In the genomic region with DNA sequence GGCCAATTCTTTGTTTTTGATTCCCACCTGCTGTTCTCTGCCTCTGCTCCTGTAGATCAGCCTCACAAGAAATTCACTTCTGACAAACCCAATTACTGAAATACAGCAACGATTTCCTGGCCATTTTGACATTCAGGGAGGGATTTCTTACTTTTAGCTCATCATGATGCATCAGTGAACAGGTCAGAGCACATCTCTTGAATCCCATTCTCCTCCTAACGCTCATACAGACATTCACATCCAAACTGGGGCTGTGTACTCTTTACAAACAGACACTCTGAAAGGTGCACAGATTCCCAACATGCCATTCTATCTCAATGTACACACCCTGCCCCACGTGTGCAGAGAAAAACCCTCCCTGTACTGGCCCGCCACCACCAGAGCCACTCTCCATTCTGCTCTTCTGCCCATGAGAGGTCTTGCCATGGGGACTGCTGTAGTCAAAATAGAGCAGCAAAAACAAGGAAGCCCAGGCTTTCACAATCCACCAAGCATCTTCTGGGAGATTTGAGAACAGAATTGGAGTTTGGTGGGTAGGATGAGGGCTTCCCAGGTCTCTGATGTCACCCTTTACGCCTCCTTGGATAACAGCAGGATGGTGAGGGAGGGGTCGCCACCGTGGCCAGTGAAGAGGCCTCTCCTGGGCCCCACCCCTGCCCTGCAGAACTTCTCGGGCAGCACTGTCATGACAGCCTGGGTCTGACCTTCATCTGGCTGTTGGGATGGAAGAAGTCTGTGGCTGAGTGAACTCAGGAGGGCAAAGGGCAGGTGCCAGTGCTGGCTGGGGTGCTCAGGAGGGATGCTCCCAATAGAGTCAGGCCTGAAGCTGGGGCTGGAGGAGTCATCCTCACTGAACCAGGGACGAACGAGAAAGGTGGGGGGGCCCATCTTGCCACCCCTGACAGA, we compare ENCODE assay signal across 11 cellular contexts. TPM values are rescaled to one million over a fixed set of nuclear protein-coding genes. Genes with fewer than 3 reads are reported as not detected.
A peak's percentile ranks its signal among the peaks of the same experiment; 100 is the strongest.
DNase-seq lines count a peak whose midpoint lies in the region; ATAC-seq, FAIRE-seq and TF ChIP-seq lines count a peak whose summit lies in the region.
"Had no signal": no experiment of that assay in that cellular context is flagged by ENCODE, and none has a peak within 500 bp of the region (broad histone marks: within the 10 kb centered on the region; RNA-seq: fewer than 3 reads in every experiment).

No MANE protein-coding gene starts in this region.

- TF ChIP-seq CTCF in IMR-90 (conservative IDR thresholded peaks at IDR 0.05; ENCODE audit: low read depth, low read length) (no peak), choroid plexus epithelial cell (conservative IDR thresholded peaks at IDR 0.05; ENCODE audit: low read depth, low read length) (no peak), spleen (IDR thresholded peaks at IDR 0.05 in 8 of 11, conservative IDR thresholded peaks at IDR 0.05 in 3 of 11) (no peak)

- POLR2A ChIA-PET in IMR-90 (lab: Charles Lee; ENCODE audit: unreplicated experiment): interaction anchor here (0.9 kb wide), 1 partner anchor 42 kb away, joined by 4 read pairs; the partner anchor contains the start of gene ZFP36L2

- peak overlapping the region; percentile 50; the same call in 1 of the 2 replicates for H3K27ac ChIP-seq in IMR-90 (ENCODE audit: insufficient read depth, low read length)
- peak overlapping the region; percentile 31 for H3K27ac ChIP-seq in layer of hippocampus (ENCODE audit: low read depth, low read length)
- H3K27ac ChIP-seq in spleen: peak overlapping the region; percentile 49 to 85 (median 78)

- H2BK5ac ChIP-seq in IMR-90 (ENCODE audit: low read depth, low read length, poor library complexity, severe bottlenecking): peak overlapping the region; percentile 17

- CTCF ChIA-PET in IMR-90 (lab: Yijun Ruan, JAX): interaction anchor here (1.0 to 1.1 kb wide), 2 partner anchors 45 to 216 kb away, joined by 3 read pairs; no protein-coding TSS in a partner anchor

- BruUV-seq in IMR-90 (replicated peaks; lab: Mats Ljungman, UMichigan): no TSS peak

- peak overlapping the region; percentile 30; the same call in 1 of the 2 replicates for H2BK20ac ChIP-seq in IMR-90 (ENCODE audit: low read depth, low read length)

- H2BK120ac ChIP-seq in IMR-90 (ENCODE audit: low read depth, low read length): peak overlapping the region; percentile 67

- H3K4me1 ChIP-seq in IMR-90 (ENCODE audit: control insufficient read depth, insufficient read depth, low read length) (peaks cover 24% of the 10 kb centered on the region), spleen (peaks cover 11 to 52% (median 37%) of the 10 kb centered on the region in 6 donors)

- H2AK9ac ChIP-seq in IMR-90 (replicated peaks; ENCODE audit: low read depth, low read length, poor library complexity): peak overlapping the region; percentile 70

- H3K14ac ChIP-seq in IMR-90 (replicated peaks; ENCODE audit: low read depth, low read length): peak overlapping the region; percentile 80

- peak overlapping the region; percentile 70 for H3K4me2 ChIP-seq in IMR-90 (ENCODE audit: low read depth, low read length)

- ATAC-seq in IMR-90 (ENCODE audit: low read depth): no peak

- peak overlapping the region; percentile 21; the same call in 2 of the 3 replicates for H2BK15ac ChIP-seq in IMR-90 (ENCODE audit: low read depth, low read length)

- H3K4ac ChIP-seq in IMR-90 (ENCODE audit: low read depth, low read length): peak overlapping the region; percentile 83

- H3K23ac ChIP-seq in IMR-90 (ENCODE audit: low read depth, low read length): no peak overlapping the region

- DNase-seq in IMR-90 (no peak), choroid plexus epithelial cell (ENCODE audit: low read depth) (no peak), spleen (no peak), NCI-H1930 (lab: John Stamatoyannopoulos, UW) (no peak), RCC 7860 (ENCODE audit: low spot score) (no peak), NCI-H748 (lab: John Stamatoyannopoulos, UW; ENCODE audit: unreplicated experiment) (no peak)
- no peak for DNase-seq in effector CD4-positive, alpha-beta T cell
- DNase-seq: activated naive CD4-positive, alpha-beta T cell treated with anti-CD3 and anti-CD28 coated beads, Interleukin-2, amount 50 U/mL, for 16 hours; CD4-positive, alpha-beta T cell had no signal

- no peak for TF ChIP-seq RAD21 in IMR-90 (IDR thresholded peaks at IDR 0.05; ENCODE audit: low read length)

- H3K9me1 ChIP-seq in IMR-90 (ENCODE audit: insufficient read depth, low read length): peaks cover 24% of the 10 kb centered on the region

- H3K4me3 ChIP-seq in IMR-90 (ENCODE audit: insufficient read depth, low read depth, low read length): no peak overlapping the region; the same call in 1 of the 2 replicates
- peak overlapping the region; percentile 11 for H3K4me3 ChIP-seq in choroid plexus epithelial cell (ENCODE audit: low read depth, low read length)
- H3K4me3 ChIP-seq in spleen: no peak overlapping the region
- H3K4me3 ChIP-seq: mucosa of descending colon had no signal

- H4K20me1 ChIP-seq in IMR-90 (ENCODE audit: insufficient read depth, low read length): peaks cover 13% of the 10 kb centered on the region; the same call in 1 of the 2 replicates

- WGBS in IMR-90 (ENCODE audit: extremely low coverage in 2 of 2, insufficient read length in 1 of 2), 2 experiments: 93% methylated on average over 3 of the region's 10 CpGs; no CpG with 5 or more reads in 1 of the 2 experiments
- WGBS in spleen, 5 donors: 75 to 88% (median 77%) methylated on average over 10 of the region's 10 CpGs

- H3K36me3 ChIP-seq in IMR-90 (ENCODE audit: control insufficient read depth, insufficient read depth, low read length) (no peaks in the 10 kb centered on the region), spleen (peaks cover 0 to 71% (median 0%) of the 10 kb centered on the region in 6 donors)

- H2AK5ac ChIP-seq in IMR-90 (ENCODE audit: low read depth, low read length): peak overlapping the region; percentile 78

- peak overlapping the region; percentile 46 for H3K9ac ChIP-seq in IMR-90 (ENCODE audit: low read depth, low read length)

- peak overlapping the region; percentile 22 for H3K18ac ChIP-seq in IMR-90 (ENCODE audit: low read depth, low read length)

- intact Hi-C loops in IMR-90 (cut with micrococcal nuclease) (no loop called here), spleen (cut with DNase I; ENCODE audit: low total_unique reads) (no loop called here)

- peak overlapping the region; percentile 58 for H2AFZ ChIP-seq in IMR-90 (replicated peaks; ENCODE audit: low read length, poor library complexity)

- FAIRE-seq in RCC 7860 (lab: Jason Lieb, UNC): no peak

- H3K27me3 ChIP-seq in IMR-90 (ENCODE audit: control insufficient read depth, insufficient read depth, low read length): no peaks in the 10 kb centered on the region; the same call in 1 of the 2 replicates
- no peaks in the 10 kb centered on the region for H3K27me3 ChIP-seq in layer of hippocampus (ENCODE audit: control insufficient read depth, insufficient read depth, low read length)
- H3K27me3 ChIP-seq in spleen (replicated peaks in 1 of 7): no peaks in the 10 kb centered on the region

- no peak for TF ChIP-seq POLR2A in IMR-90 (IDR thresholded peaks at IDR 0.05; ENCODE audit: low read depth, low read length)
- no peak for TF ChIP-seq POLR2A in spleen (IDR thresholded peaks at IDR 0.05)

- no peaks in the 10 kb centered on the region for H3K79me1 ChIP-seq in IMR-90 (ENCODE audit: low read depth in 1 of 2, low read length in 2 of 2)

- 0 out of 2 replicates have a peak overlapping the region, but pooled peaks have one; percentile 8 for H3K56ac ChIP-seq in IMR-90 (ENCODE audit: extremely low read depth, insufficient read depth, low read length)

- dilution Hi-C loops in IMR-90 (cut with HindIII; ENCODE audit: low sequenced_read_pairs, unreplicated experiment): no loop called here

- H4K8ac ChIP-seq in IMR-90 (ENCODE audit: low read depth in 2 of 2, low read length in 2 of 2): peak overlapping the region in 1 of 2 experiments; percentile 62; a peak in 1 of 4 replicates

- in situ Hi-C loops in IMR-90 (cut with MboI; ENCODE audit: low sequenced_read_pairs): no loop called here

- H3K9me3 ChIP-seq in IMR-90 (ENCODE audit: control insufficient read depth, insufficient read depth, low read length) (no peaks in the 10 kb centered on the region), spleen (no peaks in the 10 kb centered on the region)
- H3K9me3 ChIP-seq: mucosa of descending colon had no signal

- H4K5ac ChIP-seq in IMR-90 (ENCODE audit: low read depth, low read length): peak overlapping the region; percentile 48

- H4K91ac ChIP-seq in IMR-90 (ENCODE audit: insufficient read depth, low read depth, low read length): peak overlapping the region; percentile 50

TF ChIP-seq in IMR-90, 13 proteins besides CTCF, POLR2A, EP300 and RAD21 (continues in another document):
- TF ChIP-seq FOS (IDR thresholded peaks at IDR 0.05; ENCODE audit: low read depth, low read length) (no peak), MXI1 (IDR thresholded peaks at IDR 0.05; ENCODE audit: borderline replicate concordance, low read depth, low read length) (no peak), MAFK (IDR thresholded peaks at IDR 0.05; ENCODE audit: low read depth, low read length) (no peak), RCOR1 (IDR thresholded peaks at IDR 0.05; ENCODE audit: insufficient replicate concordance, low read length) (no peak), CHD1 (IDR thresholded peaks at IDR 0.05; ENCODE audit: low read depth, low read length) (no peak), RFX5 (IDR thresholded peaks at IDR 0.05; ENCODE audit: low read depth, low read length) (no peak), ELK1 (IDR thresholded peaks at IDR 0.05; ENCODE audit: borderline replicate concordance, low read depth, low read length) (no peak), NFE2L2 (IDR thresholded peaks at IDR 0.05; ENCODE audit: low read depth, low read length) (no peak), MAZ (IDR thresholded peaks at IDR 0.05; ENCODE audit: borderline replicate concordance, low read depth, low read length) (no peak), BHLHE40 (IDR thresholded peaks at IDR 0.05; ENCODE audit: low read depth, low read length) (no peak), CEBPB (IDR thresholded peaks at IDR 0.05; ENCODE audit: low read depth, low read length) (no peak), SMC3 (IDR thresholded peaks at IDR 0.05; ENCODE audit: low read depth, low read length) (no peak)

RNA-seq across cellular contexts. Expression of gene ZFP36L2, which starts 41.9 kb away (rescaled TPM):
- total RNA-seq in IMR-90 (2012; rRNA removed) (1.8 and 2.2 TPM in 2 replicates), spleen (100 to 1,000 TPM; 118 to 223 (median 131) TPM)
- polyA plus RNA-seq in IMR-90 (2012; rRNA removed) (20.1 and 20.8 TPM in 2 replicates), spleen (100 to 1,000 TPM in 1 of 3 donors, 10 to 100 TPM in 2; 72.4 to 115 (median 91.0) TPM)
- 8.6 and 34.8 TPM in 2 replicates for polyA plus RNA-seq in IMR-90 (2012; cell fraction: cytosol; rRNA removed)
- 19.6 and 31.4 TPM in 2 replicates for polyA plus RNA-seq in IMR-90 (2012; cell fraction: nucleus; rRNA removed; ENCODE audit: low replicate concordance)

Comparison
In these comparisons a context has a peak if more than half of its experiments do, and no peak if none do; other contexts are left out.
1. RNA of gene ZFP36L2, which starts 41.9 kb away (total RNA-seq): 118 to 223 TPM in spleen; 1.8 to 2.2 TPM in IMR-90; every median in the first group is over 10 times any median in the second.
2. Peak in every context shown above with its lines, with median percentiles within 50 percentile points of each other: H3K27ac ChIP-seq.